In genomic region chr19:29665215-29665825, GRCh38 we compare ENCODE assay signal across 8 cellular contexts. TPM values are rescaled to one million over a fixed set of nuclear protein-coding genes. Genes with fewer than 3 reads are reported as not detected.
DNase-seq lines count a peak whose midpoint lies in the region; ATAC-seq lines count a peak whose summit lies in the region.

A gene with protein sequence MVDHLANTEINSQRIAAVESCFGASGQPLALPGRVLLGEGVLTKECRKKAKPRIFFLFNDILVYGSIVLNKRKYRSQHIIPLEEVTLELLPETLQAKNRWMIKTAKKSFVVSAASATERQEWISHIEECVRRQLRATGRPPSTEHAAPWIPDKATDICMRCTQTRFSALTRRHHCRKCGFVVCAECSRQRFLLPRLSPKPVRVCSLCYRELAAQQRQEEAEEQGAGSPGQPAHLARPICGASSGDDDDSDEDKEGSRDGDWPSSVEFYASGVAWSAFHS (plus strand): TSS chr19:29665461. CDS start chr19:29673840, 8,379 bp downstream.

- in situ Hi-C loops in ACHN (cut with HindIII; ENCODE audit: low pct_ligation_motif_present, low pct_unique_long_range_greater_than_20kb, low sequenced_read_pairs) = no loop called here

- DNase-seq in ACHN (peak; percentile 77), NCI-H2196 treated with DMSO at 0.1 percent for 48 hours (lab: John Stamatoyannopoulos, UW; ENCODE audit: unreplicated experiment) (peak; percentile 66), cerebellum (ENCODE audit: low spot score) (peak; percentile 95), kidney tubule cell (ENCODE audit: low spot score) (peak; percentile 82)
- DNase-seq in activated CD4-positive, alpha-beta T cell treated with anti-CD3 and anti-CD28 coated beads for 1 hour = peak; percentile 74
- peak; percentile 64 to 77 for DNase-seq in stimulated activated CD4-positive, alpha-beta T cell treated with anti-CD3 and anti-CD28 coated beads, Interleukin-1b, Interleukin-23, amount 100 ng/mL, for 1 hour (ENCODE audit: low read depth in 2 of 2)

- peak; percentile 76 for ATAC-seq in GM18517 (IDR thresholded peaks at IDR 0.05; ENCODE audit: unreplicated experiment)
- ATAC-seq in HG02981 (IDR thresholded peaks at IDR 0.05; ENCODE audit: unreplicated experiment) = peak; percentile 86

RNA-seq across cellular contexts. Expression of the gene that starts here (rescaled TPM):
- total RNA-seq in cerebellum = 1.5 TPM

Comparison
In these comparisons a context has a peak if more than half of its experiments do, and no peak if none do; other contexts are left out.
1. Peak in every context shown above with its lines: DNase-seq and ATAC-seq.